ENCODE assay signal across 22 cellular contexts in genomic region chr6:164216839-164217238, GRCh38.
"Had no signal": no experiment of that assay in that cellular context is flagged by ENCODE, and none has a peak within 500 bp of the region (broad histone marks: within the 10 kb centered on the region; RNA-seq: fewer than 3 reads in every experiment).

No MANE protein-coding gene starts in this region.

- H3K4me1 ChIP-seq: Peyer's patch had no signal

- H3K4me3 ChIP-seq: Peyer's patch had no signal

- H3K36me3 ChIP-seq: Peyer's patch had no signal

- H3K9me3 ChIP-seq: Peyer's patch had no signal

- H3K27me3 ChIP-seq: Peyer's patch had no signal

- DNase-seq: activated CD4-positive, alpha-beta memory T cell treated with anti-CD3 and anti-CD28 coated beads, Interleukin-2, amount 10 ng/mL, durations not matched to agents 7 days and 5 days; activated CD4-positive, alpha-beta T cell treated with anti-CD3 and anti-CD28 coated beads for 36 hours; activated CD4-positive, alpha-beta T cell treated with anti-CD3 and anti-CD28 coated beads, Interleukin-2, amount 50 U/mL, for 1 hour; activated CD4-positive, CD25-positive, alpha-beta regulatory T cell; activated naive CD4-positive, alpha-beta T cell treated with anti-CD3 and anti-CD28 coated beads, Interleukin-2, amount 50 U/mL, for 16 hours; activated naive CD8-positive, alpha-beta T cell treated with anti-CD3 and anti-CD28 coated beads, Interleukin-2, amount 10 ng/mL, durations not matched to agents 7 days and 5 days; activated T-cell treated with anti-CD3 and anti-CD28 coated beads for 4 hours; activated T-cell treated with anti-CD3 and anti-CD28 coated beads, Interleukin-2, amount 50 U/mL, for 72 hours; aorta; KG1; NCI-H1048; NCI-H2029; NCI-H2107; NCI-H2171 treated with DMSO at 0.1 percent for 48 hours; NCI-H345; NCI-H510A; NCI-H526 treated with DMSO at 0.1 percent for 48 hours; Peyer's patch; SHP77 treated with DMSO at 0.1 percent for 48 hours; T-helper 1 cell had no signal

- ATAC-seq: activated CD4-positive, alpha-beta T cell treated with anti-CD3 and anti-CD28 coated beads for 36 hours; activated T-cell treated with anti-CD3 and anti-CD28 coated beads, Interleukin-2, amount 50 U/mL, for 72 hours had no signal

- H3K27ac ChIP-seq: Peyer's patch, RWPE1, VCaP had no signal
